Comparison of ENCODE assay signal across 1 cellular context in the genomic region with DNA sequence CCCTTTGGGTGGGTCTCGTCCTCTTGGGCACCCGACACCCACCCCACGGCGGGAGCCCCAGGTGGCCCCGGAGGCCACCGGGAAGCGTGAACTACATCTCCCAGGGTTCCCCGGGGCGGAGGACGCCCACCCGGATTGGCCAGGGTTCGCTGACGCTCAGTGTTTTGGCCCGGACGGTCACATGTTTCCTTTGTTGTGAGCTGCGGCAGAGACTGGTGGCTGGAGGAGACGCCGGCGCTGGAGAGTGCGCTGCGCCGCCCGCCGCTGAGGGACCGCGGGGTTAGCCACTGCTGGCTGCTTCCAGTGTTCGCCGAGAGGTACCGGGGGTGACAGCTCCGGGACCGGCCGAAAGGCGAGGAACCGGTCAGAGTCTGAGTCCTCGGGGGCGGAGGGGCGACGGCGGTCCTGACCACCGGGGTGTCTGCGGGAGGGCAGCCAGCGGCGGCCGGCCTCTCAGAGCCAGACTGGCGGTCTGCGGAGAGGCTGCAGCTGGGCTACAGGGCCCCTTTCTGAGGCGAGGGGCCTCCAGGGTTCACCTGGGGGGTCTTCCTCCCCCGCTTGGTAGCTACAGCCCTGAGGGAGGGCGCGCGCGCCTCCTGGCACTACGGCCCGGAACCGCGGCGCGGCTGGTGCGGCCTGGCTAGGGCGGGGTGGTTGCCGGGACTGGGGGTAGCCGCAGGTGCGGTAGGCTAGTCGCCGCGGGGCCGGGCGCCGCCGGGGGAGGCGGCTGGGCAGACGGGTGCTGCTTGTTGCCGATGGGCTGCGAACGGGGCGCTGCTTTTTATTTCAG.
TF ChIP-seq lines count a peak whose summit lies in the region.

A gene with protein sequence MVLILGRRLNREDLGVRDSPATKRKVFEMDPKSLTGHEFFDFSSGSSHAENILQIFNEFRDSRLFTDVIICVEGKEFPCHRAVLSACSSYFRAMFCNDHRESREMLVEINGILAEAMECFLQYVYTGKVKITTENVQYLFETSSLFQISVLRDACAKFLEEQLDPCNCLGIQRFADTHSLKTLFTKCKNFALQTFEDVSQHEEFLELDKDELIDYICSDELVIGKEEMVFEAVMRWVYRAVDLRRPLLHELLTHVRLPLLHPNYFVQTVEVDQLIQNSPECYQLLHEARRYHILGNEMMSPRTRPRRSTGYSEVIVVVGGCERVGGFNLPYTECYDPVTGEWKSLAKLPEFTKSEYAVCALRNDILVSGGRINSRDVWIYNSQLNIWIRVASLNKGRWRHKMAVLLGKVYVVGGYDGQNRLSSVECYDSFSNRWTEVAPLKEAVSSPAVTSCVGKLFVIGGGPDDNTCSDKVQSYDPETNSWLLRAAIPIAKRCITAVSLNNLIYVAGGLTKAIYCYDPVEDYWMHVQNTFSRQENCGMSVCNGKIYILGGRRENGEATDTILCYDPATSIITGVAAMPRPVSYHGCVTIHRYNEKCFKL (plus strand): TSS at position 193 of the 790 bp plus-strand sequence. CDS start 14,734 bp downstream, outside the sequence.

TF ChIP-seq in HEK293, 187 proteins besides CTCF, POLR2A, EP300 and RAD21 (continued from another document and continues in another):
- TF ChIP-seq, protein P1, sequence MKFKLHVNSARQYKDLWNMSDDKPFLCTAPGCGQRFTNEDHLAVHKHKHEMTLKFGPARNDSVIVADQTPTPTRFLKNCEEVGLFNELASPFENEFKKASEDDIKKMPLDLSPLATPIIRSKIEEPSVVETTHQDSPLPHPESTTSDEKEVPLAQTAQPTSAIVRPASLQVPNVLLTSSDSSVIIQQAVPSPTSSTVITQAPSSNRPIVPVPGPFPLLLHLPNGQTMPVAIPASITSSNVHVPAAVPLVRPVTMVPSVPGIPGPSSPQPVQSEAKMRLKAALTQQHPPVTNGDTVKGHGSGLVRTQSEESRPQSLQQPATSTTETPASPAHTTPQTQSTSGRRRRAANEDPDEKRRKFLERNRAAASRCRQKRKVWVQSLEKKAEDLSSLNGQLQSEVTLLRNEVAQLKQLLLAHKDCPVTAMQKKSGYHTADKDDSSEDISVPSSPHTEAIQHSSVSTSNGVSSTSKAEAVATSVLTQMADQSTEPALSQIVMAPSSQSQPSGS (tag by site-specific recombination; IDR thresholded peaks at IDR 0.05; ENCODE audit: low read depth), result no peak
- TF ChIP-seq, protein P2, sequence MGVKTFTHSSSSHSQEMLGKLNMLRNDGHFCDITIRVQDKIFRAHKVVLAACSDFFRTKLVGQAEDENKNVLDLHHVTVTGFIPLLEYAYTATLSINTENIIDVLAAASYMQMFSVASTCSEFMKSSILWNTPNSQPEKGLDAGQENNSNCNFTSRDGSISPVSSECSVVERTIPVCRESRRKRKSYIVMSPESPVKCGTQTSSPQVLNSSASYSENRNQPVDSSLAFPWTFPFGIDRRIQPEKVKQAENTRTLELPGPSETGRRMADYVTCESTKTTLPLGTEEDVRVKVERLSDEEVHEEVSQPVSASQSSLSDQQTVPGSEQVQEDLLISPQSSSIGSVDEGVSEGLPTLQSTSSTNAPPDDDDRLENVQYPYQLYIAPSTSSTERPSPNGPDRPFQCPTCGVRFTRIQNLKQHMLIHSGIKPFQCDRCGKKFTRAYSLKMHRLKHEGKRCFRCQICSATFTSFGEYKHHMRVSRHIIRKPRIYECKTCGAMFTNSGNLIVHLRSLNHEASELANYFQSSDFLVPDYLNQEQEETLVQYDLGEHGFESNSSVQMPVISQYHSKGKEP (tag by site-specific recombination; IDR thresholded peaks at IDR 0.05), result no peak
- TF ChIP-seq GLI2 (tag by site-specific recombination; IDR thresholded peaks at IDR 0.05; ENCODE audit: borderline replicate concordance, low read depth), result no peak
- TF ChIP-seq ZNF37A (tag by site-specific recombination; IDR thresholded peaks at IDR 0.05), result no peak
- TF ChIP-seq, protein P3, sequence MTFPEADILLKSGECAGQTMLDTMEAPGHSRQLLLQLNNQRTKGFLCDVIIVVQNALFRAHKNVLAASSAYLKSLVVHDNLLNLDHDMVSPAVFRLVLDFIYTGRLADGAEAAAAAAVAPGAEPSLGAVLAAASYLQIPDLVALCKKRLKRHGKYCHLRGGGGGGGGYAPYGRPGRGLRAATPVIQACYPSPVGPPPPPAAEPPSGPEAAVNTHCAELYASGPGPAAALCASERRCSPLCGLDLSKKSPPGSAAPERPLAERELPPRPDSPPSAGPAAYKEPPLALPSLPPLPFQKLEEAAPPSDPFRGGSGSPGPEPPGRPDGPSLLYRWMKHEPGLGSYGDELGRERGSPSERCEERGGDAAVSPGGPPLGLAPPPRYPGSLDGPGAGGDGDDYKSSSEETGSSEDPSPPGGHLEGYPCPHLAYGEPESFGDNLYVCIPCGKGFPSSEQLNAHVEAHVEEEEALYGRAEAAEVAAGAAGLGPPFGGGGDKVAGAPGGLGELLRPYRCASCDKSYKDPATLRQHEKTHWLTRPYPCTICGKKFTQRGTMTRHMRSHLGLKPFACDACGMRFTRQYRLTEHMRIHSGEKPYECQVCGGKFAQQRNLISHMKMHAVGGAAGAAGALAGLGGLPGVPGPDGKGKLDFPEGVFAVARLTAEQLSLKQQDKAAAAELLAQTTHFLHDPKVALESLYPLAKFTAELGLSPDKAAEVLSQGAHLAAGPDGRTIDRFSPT (tag by site-specific recombination; IDR thresholded peaks at IDR 0.05), result no peak
- TF ChIP-seq OVOL3 (tag by site-specific recombination; IDR thresholded peaks at IDR 0.05), result no peak
- no peak for TF ChIP-seq ZNF155 (tag by site-specific recombination; IDR thresholded peaks at IDR 0.05)
- TF ChIP-seq ZNF777 (tag by site-specific recombination; IDR thresholded peaks at IDR 0.05; ENCODE audit: borderline replicate concordance), result no peak; the same call in 1 of the 2 replicates
- peak; percentile 58 for TF ChIP-seq GLIS1 (tag by site-specific recombination; IDR thresholded peaks at IDR 0.05)
- TF ChIP-seq GLI4 (tag by site-specific recombination; IDR thresholded peaks at IDR 0.05), result no peak
- TF ChIP-seq, protein P4, sequence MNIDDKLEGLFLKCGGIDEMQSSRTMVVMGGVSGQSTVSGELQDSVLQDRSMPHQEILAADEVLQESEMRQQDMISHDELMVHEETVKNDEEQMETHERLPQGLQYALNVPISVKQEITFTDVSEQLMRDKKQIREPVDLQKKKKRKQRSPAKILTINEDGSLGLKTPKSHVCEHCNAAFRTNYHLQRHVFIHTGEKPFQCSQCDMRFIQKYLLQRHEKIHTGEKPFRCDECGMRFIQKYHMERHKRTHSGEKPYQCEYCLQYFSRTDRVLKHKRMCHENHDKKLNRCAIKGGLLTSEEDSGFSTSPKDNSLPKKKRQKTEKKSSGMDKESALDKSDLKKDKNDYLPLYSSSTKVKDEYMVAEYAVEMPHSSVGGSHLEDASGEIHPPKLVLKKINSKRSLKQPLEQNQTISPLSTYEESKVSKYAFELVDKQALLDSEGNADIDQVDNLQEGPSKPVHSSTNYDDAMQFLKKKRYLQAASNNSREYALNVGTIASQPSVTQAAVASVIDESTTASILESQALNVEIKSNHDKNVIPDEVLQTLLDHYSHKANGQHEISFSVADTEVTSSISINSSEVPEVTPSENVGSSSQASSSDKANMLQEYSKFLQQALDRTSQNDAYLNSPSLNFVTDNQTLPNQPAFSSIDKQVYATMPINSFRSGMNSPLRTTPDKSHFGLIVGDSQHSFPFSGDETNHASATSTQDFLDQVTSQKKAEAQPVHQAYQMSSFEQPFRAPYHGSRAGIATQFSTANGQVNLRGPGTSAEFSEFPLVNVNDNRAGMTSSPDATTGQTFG (tag by site-specific recombination; IDR thresholded peaks at IDR 0.05; ENCODE audit: borderline replicate concordance), result no peak
- TF ChIP-seq ZNF366 (tag by site-specific recombination; conservative IDR thresholded peaks at IDR 0.05), result no peak
- TF ChIP-seq ZNF394 (tag by site-specific recombination; IDR thresholded peaks at IDR 0.05; ENCODE audit: borderline replicate concordance), result no peak
- TF ChIP-seq GLIS2 (tag by site-specific recombination; IDR thresholded peaks at IDR 0.05), result peak; percentile 83
- TF ChIP-seq ZNF48 (tag by site-specific recombination; IDR thresholded peaks at IDR 0.05), result no peak
- TF ChIP-seq, protein P5, sequence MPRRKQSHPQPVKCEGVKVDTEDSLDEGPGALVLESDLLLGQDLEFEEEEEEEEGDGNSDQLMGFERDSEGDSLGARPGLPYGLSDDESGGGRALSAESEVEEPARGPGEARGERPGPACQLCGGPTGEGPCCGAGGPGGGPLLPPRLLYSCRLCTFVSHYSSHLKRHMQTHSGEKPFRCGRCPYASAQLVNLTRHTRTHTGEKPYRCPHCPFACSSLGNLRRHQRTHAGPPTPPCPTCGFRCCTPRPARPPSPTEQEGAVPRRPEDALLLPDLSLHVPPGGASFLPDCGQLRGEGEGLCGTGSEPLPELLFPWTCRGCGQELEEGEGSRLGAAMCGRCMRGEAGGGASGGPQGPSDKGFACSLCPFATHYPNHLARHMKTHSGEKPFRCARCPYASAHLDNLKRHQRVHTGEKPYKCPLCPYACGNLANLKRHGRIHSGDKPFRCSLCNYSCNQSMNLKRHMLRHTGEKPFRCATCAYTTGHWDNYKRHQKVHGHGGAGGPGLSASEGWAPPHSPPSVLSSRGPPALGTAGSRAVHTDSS (tag by site-specific recombination; IDR thresholded peaks at IDR 0.05), result no peak
- no peak for TF ChIP-seq YY1 (tag by site-specific recombination; IDR thresholded peaks at IDR 0.05)
- TF ChIP-seq ZBTB7A (tag by site-specific recombination; IDR thresholded peaks at IDR 0.05; ENCODE audit: low read depth), result no peak
- TF ChIP-seq ZNF169 (tag by site-specific recombination; IDR thresholded peaks at IDR 0.05), result no peak
- TF ChIP-seq ZNF19 (tag by site-specific recombination; IDR thresholded peaks at IDR 0.05; ENCODE audit: low read depth), result no peak
- no peak for TF ChIP-seq ZNF544 (tag by site-specific recombination; IDR thresholded peaks at IDR 0.05)
- TF ChIP-seq ZNF560 (tag by site-specific recombination; IDR thresholded peaks at IDR 0.05; ENCODE audit: borderline replicate concordance), result no peak
- TF ChIP-seq TCF7L2 (IDR thresholded peaks at IDR 0.05; ENCODE audit: borderline replicate concordance, low read depth, low read length), result no peak
- no peak for TF ChIP-seq BCL11A (tag by site-specific recombination; IDR thresholded peaks at IDR 0.05; ENCODE audit: low read depth)
- TF ChIP-seq KLF7 (tag by site-specific recombination; IDR thresholded peaks at IDR 0.05; ENCODE audit: borderline replicate concordance), result no peak
- no peak for TF ChIP-seq ZNF677 (tag by site-specific recombination; IDR thresholded peaks at IDR 0.05)
- no peak for TF ChIP-seq KLF8 (tag by site-specific recombination; IDR thresholded peaks at IDR 0.05)
- peak; percentile 59; the same call in 1 of the 2 replicates for TF ChIP-seq ZBTB20 (tag by site-specific recombination; IDR thresholded peaks at IDR 0.05)
- TF ChIP-seq EGR2 (tag by site-specific recombination; IDR thresholded peaks at IDR 0.05; ENCODE audit: low read depth), result no peak
- TF ChIP-seq ZNF585B (tag by site-specific recombination; IDR thresholded peaks at IDR 0.05), result no peak
- no peak for TF ChIP-seq ZNF16 (tag by site-specific recombination; IDR thresholded peaks at IDR 0.05; ENCODE audit: low read depth)
- TF ChIP-seq, protein P6, sequence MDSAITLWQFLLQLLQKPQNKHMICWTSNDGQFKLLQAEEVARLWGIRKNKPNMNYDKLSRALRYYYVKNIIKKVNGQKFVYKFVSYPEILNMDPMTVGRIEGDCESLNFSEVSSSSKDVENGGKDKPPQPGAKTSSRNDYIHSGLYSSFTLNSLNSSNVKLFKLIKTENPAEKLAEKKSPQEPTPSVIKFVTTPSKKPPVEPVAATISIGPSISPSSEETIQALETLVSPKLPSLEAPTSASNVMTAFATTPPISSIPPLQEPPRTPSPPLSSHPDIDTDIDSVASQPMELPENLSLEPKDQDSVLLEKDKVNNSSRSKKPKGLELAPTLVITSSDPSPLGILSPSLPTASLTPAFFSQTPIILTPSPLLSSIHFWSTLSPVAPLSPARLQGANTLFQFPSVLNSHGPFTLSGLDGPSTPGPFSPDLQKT (IDR thresholded peaks at IDR 0.05; ENCODE audit: borderline replicate concordance, low read depth, low read length), result no peak
- TF ChIP-seq, protein P7, sequence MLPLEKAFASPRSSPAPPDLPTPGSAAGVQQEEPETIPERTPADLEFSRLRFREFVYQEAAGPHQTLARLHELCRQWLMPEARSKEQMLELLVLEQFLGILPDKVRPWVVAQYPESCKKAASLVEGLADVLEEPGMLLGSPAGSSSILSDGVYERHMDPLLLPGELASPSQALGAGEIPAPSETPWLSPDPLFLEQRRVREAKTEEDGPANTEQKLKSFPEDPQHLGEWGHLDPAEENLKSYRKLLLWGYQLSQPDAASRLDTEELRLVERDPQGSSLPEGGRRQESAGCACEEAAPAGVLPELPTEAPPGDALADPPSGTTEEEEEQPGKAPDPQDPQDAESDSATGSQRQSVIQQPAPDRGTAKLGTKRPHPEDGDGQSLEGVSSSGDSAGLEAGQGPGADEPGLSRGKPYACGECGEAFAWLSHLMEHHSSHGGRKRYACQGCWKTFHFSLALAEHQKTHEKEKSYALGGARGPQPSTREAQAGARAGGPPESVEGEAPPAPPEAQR (tag by site-specific recombination; IDR thresholded peaks at IDR 0.05), result no peak
- TF ChIP-seq ZNF146 (tag by site-specific recombination; IDR thresholded peaks at IDR 0.05), result no peak
- TF ChIP-seq, protein P8, sequence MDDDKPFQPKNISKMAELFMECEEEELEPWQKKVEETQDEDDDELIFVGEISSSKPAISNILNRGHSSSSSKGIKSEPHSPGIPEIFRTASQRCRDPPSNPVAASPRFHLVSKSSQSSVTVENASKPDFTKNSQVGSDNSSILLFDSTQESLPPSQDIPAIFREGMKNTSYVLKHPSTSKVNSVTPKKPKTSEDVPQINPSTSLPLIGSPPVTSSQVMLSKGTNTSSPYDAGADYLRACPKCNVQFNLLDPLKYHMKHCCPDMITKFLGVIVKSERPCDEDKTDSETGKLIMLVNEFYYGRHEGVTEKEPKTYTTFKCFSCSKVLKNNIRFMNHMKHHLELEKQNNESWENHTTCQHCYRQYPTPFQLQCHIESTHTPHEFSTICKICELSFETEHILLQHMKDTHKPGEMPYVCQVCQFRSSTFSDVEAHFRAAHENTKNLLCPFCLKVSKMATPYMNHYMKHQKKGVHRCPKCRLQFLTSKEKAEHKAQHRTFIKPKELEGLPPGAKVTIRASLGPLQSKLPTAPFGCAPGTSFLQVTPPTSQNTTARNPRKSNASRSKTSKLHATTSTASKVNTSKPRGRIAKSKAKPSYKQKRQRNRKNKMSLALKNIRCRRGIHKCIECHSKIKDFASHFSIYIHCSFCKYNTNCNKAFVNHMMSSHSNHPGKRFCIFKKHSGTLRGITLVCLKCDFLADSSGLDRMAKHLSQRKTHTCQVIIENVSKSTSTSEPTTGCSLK (tag by site-specific recombination; IDR thresholded peaks at IDR 0.05), result no peak
